Comparison of ENCODE assay signal across 25 cellular contexts in genomic region chr5:33999986-34000385, GRCh38. TPM values are rescaled to one million over a fixed set of nuclear protein-coding genes. Genes with fewer than 3 reads are reported as not detected.
DNase-seq lines count a peak whose midpoint lies in the region; ATAC-seq, FAIRE-seq and TF ChIP-seq lines count a peak whose summit lies in the region.
"Had no signal": no experiment of that assay in that cellular context is flagged by ENCODE, and none has a peak within 500 bp of the region (broad histone marks: within the 10 kb centered on the region; RNA-seq: fewer than 3 reads in every experiment).

No MANE protein-coding gene starts in this region.

- H3K27ac Mint-ChIP-seq in activated naive CD8-positive, alpha-beta T cell treated with anti-CD3 and anti-CD28 coated beads, Interleukin-2, amount 50 U/mL, for 24 hours, result peak overlapping the region; percentile 30
- no peak overlapping the region for H3K27ac Mint-ChIP-seq in activated naive CD8-positive, alpha-beta T cell treated with anti-CD3 and anti-CD28 coated beads for 36 hours
- H3K27ac Mint-ChIP-seq: CD4-positive, alpha-beta memory T cell had no signal

- H3K9me3 ChIP-seq in SK-N-MC (ENCODE audit: low read depth, low read length) (no peaks in the 10 kb centered on the region), HepG2 (ENCODE audit: low read length) (no peaks in the 10 kb centered on the region), PC-3 (ENCODE audit: low read length) (no peaks in the 10 kb centered on the region)
- H3K9me3 ChIP-seq: BLaER1 treated with 17β-estradiol and CSF1 and Interleukin-3, amounts not matched to agents 10 nM and 100 nM had no signal

- H4K20me1 ChIP-seq in HepG2 (ENCODE audit: insufficient read depth, low read length) (no peaks in the 10 kb centered on the region), PC-3 (ENCODE audit: low read length) (no peaks in the 10 kb centered on the region)
- H4K20me1 ChIP-seq: BLaER1 treated with 17β-estradiol and CSF1 and Interleukin-3, amounts not matched to agents 10 nM and 100 nM had no signal

- H3K9me2 ChIP-seq in PC-3 (replicated peaks; ENCODE audit: low read length), result no peaks in the 10 kb centered on the region

- no TSS peak for BruUV-seq in HepG2 (replicated peaks; lab: Mats Ljungman, UMichigan)
- BruUV-seq in PC-3 (replicated peaks; lab: Mats Ljungman, UMichigan), result no TSS peak

- 98% methylated on average over 4 of the region's 4 CpGs for WGBS in HepG2 (ENCODE audit: low lambda C conversion rate)

- peaks cover 8% of the 10 kb centered on the region for H3K36me3 Mint-ChIP-seq in activated naive CD8-positive, alpha-beta T cell treated with anti-CD3 and anti-CD28 coated beads, Interleukin-2, amount 50 U/mL, for 24 hours (ENCODE audit: low read depth)
- H3K36me3 Mint-ChIP-seq in activated naive CD8-positive, alpha-beta T cell treated with anti-CD3 and anti-CD28 coated beads for 36 hours, result no peaks in the 10 kb centered on the region

- ATAC-seq in activated naive CD8-positive, alpha-beta T cell treated with anti-CD3 and anti-CD28 coated beads, Interleukin-2, amount 50 U/mL, for 24 hours, result no peak
- ATAC-seq in HepG2 (no peak), PC-3 (no peak)
- ATAC-seq: GM12878, SK-N-SH treated with all-trans-retinoic acid at 6 μM for 48 hours had no signal

- TF ChIP-seq RAD21 in HepG2 (CRISPR knock-in tag; IDR thresholded peaks at IDR 0.05), result no peak

- H3K4me1 Mint-ChIP-seq in activated naive CD8-positive, alpha-beta T cell treated with anti-CD3 and anti-CD28 coated beads, Interleukin-2, amount 50 U/mL, for 24 hours, result peaks cover 8% of the 10 kb centered on the region
- peaks cover 8% of the 10 kb centered on the region for H3K4me1 Mint-ChIP-seq in activated naive CD8-positive, alpha-beta T cell treated with anti-CD3 and anti-CD28 coated beads for 36 hours

- H3K27me3 ChIP-seq in HepG2 (ENCODE audit: control insufficient read depth in 1 of 2, insufficient read depth in 2 of 2, low read length in 2 of 2) (no peaks in the 10 kb centered on the region), PC-3 (ENCODE audit: low read length) (no peaks in the 10 kb centered on the region)
- H3K27me3 ChIP-seq: BLaER1 treated with 17β-estradiol and CSF1 and Interleukin-3, amounts not matched to agents 10 nM and 100 nM had no signal

- H3K27ac ChIP-seq in SK-N-MC, result peak overlapping the region; percentile 29; the same call in 1 of the 2 replicates
- H3K27ac ChIP-seq in HepG2 (ENCODE audit: extremely low read length, insufficient read depth, low read length), result no peak overlapping the region
- H3K27ac ChIP-seq in PC-3 (ENCODE audit: low read length), result no peak overlapping the region
- H3K27ac ChIP-seq: BLaER1 treated with 17β-estradiol and CSF1 and Interleukin-3, amounts not matched to agents 10 nM and 100 nM; GM23248 had no signal

- CTCF ChIA-PET in HepG2 (lab: Yijun Ruan, JAX; ENCODE audit: low intra/inter-chr PET ratio, low total read pairs) (no interaction called here), PC-3 (lab: Charles Lee) (no interaction called here)

- DNase-seq in activated naive CD8-positive, alpha-beta T cell treated with anti-CD3 and anti-CD28 coated beads, Interleukin-2, amount 50 U/mL, for 24 hours, result no peak
- no peak for DNase-seq in activated naive CD8-positive, alpha-beta T cell treated with anti-CD3 and anti-CD28 coated beads for 36 hours
- DNase-seq in SK-N-MC (ENCODE audit: low read depth, low spot score), result no peak
- DNase-seq in HepG2 (ENCODE audit: low spot score), result no peak
- DNase-seq in ecto neural progenitor cell (ENCODE audit: low spot score), result no peak
- DNase-seq in PC-3, result no peak
- DNase-seq in amniotic stem cell (lab: John Stamatoyannopoulos, UW), result no peak
- DNase-seq: AML-193; CD4-positive, alpha-beta memory T cell; COR-L47; GM23248; H9; Kasumi-1; NCI-H1092 treated with DMSO at 0.1 percent for 48 hours; NCI-H1436; NCI-H187; NCI-H2081 treated with DMSO at 0.1 percent for 48 hours; NCI-H2171 treated with DMSO at 0.1 percent for 48 hours; NCI-H446 had no signal

- H3K4me3 ChIP-seq in SK-N-MC (no peak overlapping the region), HepG2 (replicated peaks in 1 of 3; ENCODE audit: insufficient read depth in 1 of 3, low read depth in 2 of 3, low read length in 3 of 3) (no peak overlapping the region), PC-3 (ENCODE audit: low read length) (no peak overlapping the region)
- H3K4me3 ChIP-seq: BLaER1 treated with 17β-estradiol and CSF1 and Interleukin-3, amounts not matched to agents 10 nM and 100 nM; GM12878; GM23248 had no signal

- H3F3A ChIP-seq in PC-3 (ENCODE audit: low read length, unreplicated experiment), result no peaks in the 10 kb centered on the region

- FAIRE-seq in HepG2 (lab: Jason Lieb, UNC), result no peak
- FAIRE-seq: A204.1, G401.6, GM12878 had no signal

- H3K4me2 ChIP-seq in HepG2 (ENCODE audit: low read depth, low read length) (no peak overlapping the region), PC-3 (ENCODE audit: low read length) (no peak overlapping the region)
- H3K4me2 ChIP-seq: BLaER1 treated with 17β-estradiol and CSF1 and Interleukin-3, amounts not matched to agents 10 nM and 100 nM had no signal

- TF ChIP-seq EP300 in HepG2 (IDR thresholded peaks at IDR 0.05; ENCODE audit: low read depth in 2 of 2, low read length in 2 of 2), result no peak
- TF ChIP-seq EP300 in HepG2 (CRISPR knock-in tag; IDR thresholded peaks at IDR 0.05; ENCODE audit: borderline replicate concordance), result no peak

- TF ChIP-seq CTCF in HepG2 (CRISPR knock-in tag; IDR thresholded peaks at IDR 0.05) (no peak), PC-3 (conservative IDR thresholded peaks at IDR 0.05; ENCODE audit: low read depth, low read length) (no peak)

- H2AFZ ChIP-seq in HepG2 (ENCODE audit: low read length) (no peak overlapping the region), PC-3 (ENCODE audit: low read length) (no peak overlapping the region)
- H2AFZ ChIP-seq: GM23248 had no signal

- H3K9ac ChIP-seq in SK-N-MC (ENCODE audit: insufficient read length) (no peak overlapping the region), HepG2 (ENCODE audit: insufficient read depth, low read depth, low read length) (no peak overlapping the region), PC-3 (ENCODE audit: low read length) (no peak overlapping the region)
- H3K9ac ChIP-seq: BLaER1 treated with 17β-estradiol and CSF1 and Interleukin-3, amounts not matched to agents 10 nM and 100 nM; GM23248 had no signal

- no peak for TF ChIP-seq POLR2A in HepG2 (IDR thresholded peaks at IDR 0.05; ENCODE audit: insufficient read depth in 1 of 2, low read depth in 2 of 2, low read length in 2 of 2)

- POLR2A ChIA-PET in HepG2 (lab: Yijun Ruan, JAX) (interaction anchor here (1.4 to 1.7 kb wide), 2 partner anchors 8 to 36 kb away, joined by 4 to 7 read pairs; no protein-coding TSS in a partner anchor), PC-3 (lab: Charles Lee; ENCODE audit: unreplicated experiment) (no interaction called here)

- no peaks in the 10 kb centered on the region for H3K27me3 Mint-ChIP-seq in activated naive CD8-positive, alpha-beta T cell treated with anti-CD3 and anti-CD28 coated beads, Interleukin-2, amount 50 U/mL, for 24 hours
- no peaks in the 10 kb centered on the region for H3K27me3 Mint-ChIP-seq in activated naive CD8-positive, alpha-beta T cell treated with anti-CD3 and anti-CD28 coated beads for 36 hours
- H3K27me3 Mint-ChIP-seq: CD4-positive, alpha-beta memory T cell had no signal

- H3K9me3 Mint-ChIP-seq in activated naive CD8-positive, alpha-beta T cell treated with anti-CD3 and anti-CD28 coated beads, Interleukin-2, amount 50 U/mL, for 24 hours, result no peaks in the 10 kb centered on the region
- H3K9me3 Mint-ChIP-seq in activated naive CD8-positive, alpha-beta T cell treated with anti-CD3 and anti-CD28 coated beads for 36 hours, result no peaks in the 10 kb centered on the region
- H3K9me3 Mint-ChIP-seq: CD4-positive, alpha-beta memory T cell; H9 had no signal

- H3K4me3 Mint-ChIP-seq in activated naive CD8-positive, alpha-beta T cell treated with anti-CD3 and anti-CD28 coated beads, Interleukin-2, amount 50 U/mL, for 24 hours, result no peak overlapping the region
- H3K4me3 Mint-ChIP-seq in activated naive CD8-positive, alpha-beta T cell treated with anti-CD3 and anti-CD28 coated beads for 36 hours, result no peak overlapping the region
- H3K4me3 Mint-ChIP-seq: CD4-positive, alpha-beta memory T cell; H9 had no signal

- intact Hi-C loops in HepG2 (cut with micrococcal nuclease; ENCODE audit: unreplicated experiment) (loop anchor here (10.0 kb wide), 1 partner anchor 465 kb away; no protein-coding TSS in a partner anchor), PC-3 (cut with micrococcal nuclease) (loop anchor here (10.0 kb wide), 2 partner anchors 715 to 915 kb away; partner anchors contain the start of genes BRIX1 and RAD1)

- in situ Hi-C loops in HepG2 (cut with HindIII; ENCODE audit: extremely low pct_ligation_motif_present, low pct_unique_long_range_greater_than_20kb), result loop anchor here (25.0 kb wide), 1 partner anchor 462 kb away; no protein-coding TSS in a partner anchor

- H3K79me2 ChIP-seq in HepG2 (ENCODE audit: insufficient read depth, low read length), result no peaks in the 10 kb centered on the region
- H3K79me2 ChIP-seq in PC-3 (ENCODE audit: low read length), result no peaks in the 10 kb centered on the region

- H3K36me3 ChIP-seq in SK-N-MC (ENCODE audit: insufficient read depth, low read length) (peaks cover 24% of the 10 kb centered on the region), HepG2 (replicated peaks in 1 of 2; ENCODE audit: control insufficient read depth in 1 of 2, insufficient read depth in 2 of 2, low read length in 2 of 2) (peaks cover 7 to 33% of the 10 kb centered on the region in 2 experiments; a peak in 4 of 5 replicates), PC-3 (ENCODE audit: low read depth, low read length) (no peaks in the 10 kb centered on the region)

- peaks cover 33% of the 10 kb centered on the region for H3K4me1 ChIP-seq in HepG2 (ENCODE audit: insufficient read depth, low read length)
- H3K4me1 ChIP-seq in PC-3 (ENCODE audit: insufficient read depth, low read length), result peaks cover 21% of the 10 kb centered on the region

RNA-seq across cellular contexts. Expression of gene AMACR, which starts 7.9 kb away (rescaled TPM):
- total RNA-seq in activated naive CD8-positive, alpha-beta T cell treated with anti-CD3 and anti-CD28 coated beads for 36 hours, result 10 to 100 TPM in 1 of 2 experiments, 1 to 10 TPM in 1; 9.7 to 10.5 TPM
- total RNA-seq in HepG2 (2016; rRNA removed; fragmentation: Illumina TruSeq; extraction: Trizol) (19.7 and 27.7 TPM in 2 replicates), PC-3 (2014; rRNA removed) (12.3 and 12.7 TPM in 2 replicates)
- total RNA-seq in HepG2 (2016; cell fraction: cytosol; rRNA removed; fragmentation: Illumina TruSeq; extraction: Trizol; ENCODE audit: low read depth), result 1.8 and 2.6 TPM in 2 replicates
- total RNA-seq in HepG2 (2016; cell fraction: insoluble cytoplasmic fraction; rRNA removed; fragmentation: Illumina TruSeq; extraction: Trizol), result 20.6 and 25.9 TPM in 2 replicates
- total RNA-seq in HepG2 (2016; cell fraction: membrane; rRNA removed; fragmentation: Illumina TruSeq; extraction: Trizol), result 4.3 and 5.1 TPM in 2 replicates
- total RNA-seq in HepG2 (2016; cell fraction: nucleus; rRNA removed; fragmentation: Illumina TruSeq; extraction: Trizol), result 11.1 and 14.0 TPM in 2 replicates
- 8.9 and 12.8 TPM in 2 replicates for polyA plus RNA-seq in HepG2 (2011; rRNA removed)
- 10.2 and 15.5 TPM in 2 replicates for polyA plus RNA-seq in HepG2 (2011; cell fraction: cytosol; rRNA removed)
- polyA plus RNA-seq in HepG2 (2011; cell fraction: nucleus; rRNA removed), result 8.4 and 8.6 TPM in 2 replicates
- 18.2 and 29.1 TPM in 2 replicates for polyA plus RNA-seq in HepG2 (2012)
- 1.9 and 2.0 TPM in 2 replicates for polyA plus RNA-seq in HepG2 (2016; cell fraction: cytosol; fragmentation: Illumina TruSeq; extraction: Trizol; ENCODE audit: low read depth)
- 26.5 and 27.8 TPM in 2 replicates for polyA plus RNA-seq in HepG2 (2016; cell fraction: insoluble cytoplasmic fraction; fragmentation: Illumina TruSeq; extraction: Trizol; ENCODE audit: low read depth)
- 3.6 and 3.9 TPM in 2 replicates for polyA plus RNA-seq in HepG2 (2016; cell fraction: membrane; fragmentation: Illumina TruSeq; extraction: Trizol; ENCODE audit: low read depth)
- 12.7 and 13.2 TPM in 2 replicates for polyA plus RNA-seq in HepG2 (2016; cell fraction: nucleus; fragmentation: Illumina TruSeq; extraction: Trizol; ENCODE audit: insufficient read depth, low read depth)
- 5.4 and 8.6 TPM in 2 replicates for polyA minus RNA-seq in HepG2 (2011; rRNA and poly(A)+ RNA removed; ENCODE audit: low replicate concordance)
- polyA minus RNA-seq in HepG2 (2011; cell fraction: cytosol; rRNA and poly(A)+ RNA removed), result 10.2 and 11.8 TPM in 2 replicates
- 12.7 and 13.4 TPM in 2 replicates for polyA minus RNA-seq in HepG2 (2011; cell fraction: nucleus; rRNA and poly(A)+ RNA removed)

RNA-seq across cellular contexts. Expression of gene SLC45A2, which starts 15.5 kb away (rescaled TPM):
- total RNA-seq in activated naive CD8-positive, alpha-beta T cell treated with anti-CD3 and anti-CD28 coated beads for 36 hours, result not detected
- total RNA-seq in HepG2 (2016; rRNA removed; fragmentation: Illumina TruSeq; extraction: Trizol) (0.22 TPM in 1 of 2 replicates, not detected in the other), PC-3 (2014; rRNA removed) (not detected in 2 replicates)
- total RNA-seq in HepG2 (2016; cell fraction: cytosol; rRNA removed; fragmentation: Illumina TruSeq; extraction: Trizol; ENCODE audit: low read depth), result not detected in 2 replicates
- total RNA-seq in HepG2 (2016; cell fraction: insoluble cytoplasmic fraction; rRNA removed; fragmentation: Illumina TruSeq; extraction: Trizol), result 0.17 TPM in 1 of 2 replicates, not detected in the other
- total RNA-seq in HepG2 (2016; cell fraction: membrane; rRNA removed; fragmentation: Illumina TruSeq; extraction: Trizol), result not detected in 2 replicates
- total RNA-seq in HepG2 (2016; cell fraction: nucleus; rRNA removed; fragmentation: Illumina TruSeq; extraction: Trizol), result 0.34 TPM in 1 of 2 replicates, not detected in the other
- polyA plus RNA-seq in HepG2 (2011; rRNA removed), result 0.13 and 0.24 TPM in 2 replicates
- polyA plus RNA-seq in HepG2 (2011; cell fraction: cytosol; rRNA removed), result 0.13 TPM in 1 of 2 replicates, not detected in the other
- polyA plus RNA-seq in HepG2 (2011; cell fraction: nucleus; rRNA removed), result 0.79 and 0.92 TPM in 2 replicates
- 0.13 and 0.15 TPM in 2 replicates for polyA plus RNA-seq in HepG2 (2012)
- polyA plus RNA-seq in HepG2 (2016; cell fraction: cytosol; fragmentation: Illumina TruSeq; extraction: Trizol; ENCODE audit: low read depth), result not detected in 2 replicates
- polyA plus RNA-seq in HepG2 (2016; cell fraction: insoluble cytoplasmic fraction; fragmentation: Illumina TruSeq; extraction: Trizol; ENCODE audit: low read depth), result not detected in 2 replicates
- not detected in 2 replicates for polyA plus RNA-seq in HepG2 (2016; cell fraction: membrane; fragmentation: Illumina TruSeq; extraction: Trizol; ENCODE audit: low read depth)
- polyA plus RNA-seq in HepG2 (2016; cell fraction: nucleus; fragmentation: Illumina TruSeq; extraction: Trizol; ENCODE audit: insufficient read depth, low read depth), result not detected in 2 replicates
- polyA minus RNA-seq in HepG2 (2011; rRNA and poly(A)+ RNA removed; ENCODE audit: low replicate concordance), result 0.66 and 0.80 TPM in 2 replicates
- not detected in 2 replicates for polyA minus RNA-seq in HepG2 (2011; cell fraction: cytosol; rRNA and poly(A)+ RNA removed)
- polyA minus RNA-seq in HepG2 (2011; cell fraction: nucleus; rRNA and poly(A)+ RNA removed), result 2.9 and 4.2 TPM in 2 replicates
- total RNA-seq: CD4-positive, alpha-beta memory T cell; GM23248; H9; M059J had no signal
- polyA plus RNA-seq: CD4-positive, alpha-beta memory T cell; GM23248 had no signal

RNA-seq across cellular contexts. Expression of gene C1QTNF3, which starts 43.0 kb away (rescaled TPM):
- total RNA-seq in activated naive CD8-positive, alpha-beta T cell treated with anti-CD3 and anti-CD28 coated beads for 36 hours, result 1 to 10 TPM; 1.5 to 1.8 TPM
- total RNA-seq in HepG2 (2016; rRNA removed; fragmentation: Illumina TruSeq; extraction: Trizol), result 1.8 and 3.3 TPM in 2 replicates
- 0.61 and 0.79 TPM in 2 replicates for total RNA-seq in HepG2 (2016; cell fraction: cytosol; rRNA removed; fragmentation: Illumina TruSeq; extraction: Trizol; ENCODE audit: low read depth)
- 1.5 and 3.2 TPM in 2 replicates for total RNA-seq in HepG2 (2016; cell fraction: insoluble cytoplasmic fraction; rRNA removed; fragmentation: Illumina TruSeq; extraction: Trizol)
- total RNA-seq in HepG2 (2016; cell fraction: membrane; rRNA removed; fragmentation: Illumina TruSeq; extraction: Trizol), result 1.5 and 1.9 TPM in 2 replicates
- 8.0 and 8.4 TPM in 2 replicates for total RNA-seq in HepG2 (2016; cell fraction: nucleus; rRNA removed; fragmentation: Illumina TruSeq; extraction: Trizol)
- 9.1 and 10.8 TPM in 2 replicates for polyA plus RNA-seq in HepG2 (2011; rRNA removed)
- 1.9 and 3.1 TPM in 2 replicates for polyA plus RNA-seq in HepG2 (2011; cell fraction: cytosol; rRNA removed)
- polyA plus RNA-seq in HepG2 (2011; cell fraction: nucleus; rRNA removed), result 21.6 and 21.8 TPM in 2 replicates
- polyA plus RNA-seq in HepG2 (2012), result 4.9 and 5.2 TPM in 2 replicates
- 0.72 and 0.79 TPM in 2 replicates for polyA plus RNA-seq in HepG2 (2016; cell fraction: cytosol; fragmentation: Illumina TruSeq; extraction: Trizol; ENCODE audit: low read depth)
- 2.0 and 3.0 TPM in 2 replicates for polyA plus RNA-seq in HepG2 (2016; cell fraction: insoluble cytoplasmic fraction; fragmentation: Illumina TruSeq; extraction: Trizol; ENCODE audit: low read depth)
- polyA plus RNA-seq in HepG2 (2016; cell fraction: membrane; fragmentation: Illumina TruSeq; extraction: Trizol; ENCODE audit: low read depth), result 1.2 and 1.8 TPM in 2 replicates
- 23.2 and 24.2 TPM in 2 replicates for polyA plus RNA-seq in HepG2 (2016; cell fraction: nucleus; fragmentation: Illumina TruSeq; extraction: Trizol; ENCODE audit: insufficient read depth, low read depth)
- 2.5 and 3.3 TPM in 2 replicates for polyA minus RNA-seq in HepG2 (2011; rRNA and poly(A)+ RNA removed; ENCODE audit: low replicate concordance)
- polyA minus RNA-seq in HepG2 (2011; cell fraction: cytosol; rRNA and poly(A)+ RNA removed), result 0.59 TPM in 1 of 2 replicates, not detected in the other
- polyA minus RNA-seq in HepG2 (2011; cell fraction: nucleus; rRNA and poly(A)+ RNA removed), result 29.5 and 30.0 TPM in 2 replicates
- total RNA-seq in PC-3 (2014; rRNA removed), result 0.92 and 1.1 TPM in 2 replicates
